In the genomic region with DNA sequence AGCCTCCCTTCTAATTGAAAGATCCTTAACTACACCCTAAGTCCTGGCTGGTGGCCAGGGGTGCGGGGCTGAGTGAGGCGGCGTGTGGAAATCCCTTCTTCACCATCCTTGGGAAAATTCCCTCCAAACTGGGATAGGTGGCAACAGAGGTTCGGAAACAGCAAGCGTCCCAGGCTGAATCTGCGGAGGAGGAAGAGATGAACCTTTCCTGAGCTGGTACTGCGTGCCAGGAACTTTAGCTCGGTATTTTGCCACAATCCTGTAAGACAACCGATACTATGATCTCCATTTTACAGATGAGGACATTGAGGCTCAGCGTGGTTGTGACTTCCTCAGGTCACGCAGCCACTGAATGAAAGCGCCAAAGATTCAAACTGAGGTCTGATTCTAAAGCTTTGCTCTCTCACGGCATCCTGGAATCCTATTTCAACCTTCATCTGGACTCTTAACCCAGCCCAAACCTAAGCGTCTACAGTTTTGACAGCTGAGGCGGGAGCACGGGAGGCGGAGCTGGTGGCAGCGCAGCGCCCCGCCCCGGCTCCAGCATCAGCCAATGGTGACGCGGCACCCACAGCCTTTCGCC, we compare ENCODE assay signal across 8 cellular contexts. TPM values are rescaled to one million over a fixed set of nuclear protein-coding genes. Genes with fewer than 3 reads are reported as not detected.
DNase-seq lines count a peak whose midpoint lies in the region; ATAC-seq and TF ChIP-seq lines count a peak whose summit lies in the region.

No MANE protein-coding gene starts in this region.

- WGBS in right cardiac atrium, result 6% methylated on average over 24 of the region's 24 CpGs

- H3K9me3 ChIP-seq in BE2C (no peaks in the 10 kb centered on the region), right cardiac atrium (ENCODE audit: control insufficient read depth, low read length) (no peaks in the 10 kb centered on the region)

- peaks cover 24% of the 10 kb centered on the region for H3K36me3 Mint-ChIP-seq in activated CD8-positive, alpha-beta T cell treated with anti-CD3 and anti-CD28 coated beads for 36 hours (ENCODE audit: low read depth)
- H3K36me3 Mint-ChIP-seq in stimulated activated memory B cell treated with anti-CD40 and anti-IgM and Interleukin-4, amounts not matched to agents 10 μg/mL and 1 μg/mL and 100 μg/mL, for 72 hours, result peaks cover 38% of the 10 kb centered on the region

- H3K36me3 ChIP-seq in BE2C, result no peaks in the 10 kb centered on the region

- POLR2A ChIA-PET in activated CD8-positive, alpha-beta T cell treated with anti-CD3 and anti-CD28 coated beads for 36 hours (lab: Charles Lee), result interaction anchor here (0.6 to 1.3 kb wide), 6 partner anchors 16 to 152 kb away, joined by 3 to 4 read pairs (median 3); no protein-coding TSS in a partner anchor

- no peaks in the 10 kb centered on the region for H3K27me3 Mint-ChIP-seq in activated CD8-positive, alpha-beta T cell treated with anti-CD3 and anti-CD28 coated beads for 36 hours
- no peaks in the 10 kb centered on the region for H3K27me3 Mint-ChIP-seq in stimulated activated memory B cell treated with anti-CD40 and anti-IgM and Interleukin-4, amounts not matched to agents 10 μg/mL and 1 μg/mL and 100 μg/mL, for 72 hours

- H3K9me3 Mint-ChIP-seq in activated CD8-positive, alpha-beta T cell treated with anti-CD3 and anti-CD28 coated beads for 36 hours, result no peaks in the 10 kb centered on the region
- H3K9me3 Mint-ChIP-seq in stimulated activated memory B cell treated with anti-CD40 and anti-IgM and Interleukin-4, amounts not matched to agents 10 μg/mL and 1 μg/mL and 100 μg/mL, for 72 hours, result no peaks in the 10 kb centered on the region

- DNase-seq in BE2C (no peak), right cardiac atrium (peak; percentile 45 to 70 (median 61)), HT-29 (ENCODE audit: low spot score) (no peak)
- DNase-seq in activated CD8-positive, alpha-beta T cell treated with anti-CD3 and anti-CD28 coated beads for 36 hours, result no peak
- no peak for DNase-seq in stimulated activated CD4-positive, alpha-beta T cell treated with anti-CD3 and anti-CD28 coated beads, Interleukin-4, amount 100 ng/mL, for 4 hours

- H3K4me1 ChIP-seq in BE2C (no peaks in the 10 kb centered on the region), right cardiac atrium (ENCODE audit: control insufficient read depth, insufficient read depth, low read length) (no peaks in the 10 kb centered on the region)

- peaks cover 37% of the 10 kb centered on the region for H3K4me1 Mint-ChIP-seq in activated CD8-positive, alpha-beta T cell treated with anti-CD3 and anti-CD28 coated beads for 36 hours (ENCODE audit: low read depth)
- H3K4me1 Mint-ChIP-seq in stimulated activated memory B cell treated with anti-CD40 and anti-IgM and Interleukin-4, amounts not matched to agents 10 μg/mL and 1 μg/mL and 100 μg/mL, for 72 hours, result peaks cover 67% of the 10 kb centered on the region

- ATAC-seq in GM21723 (IDR thresholded peaks at IDR 0.05; ENCODE audit: unreplicated experiment) (peak; percentile 3), right cardiac atrium (no peak), GM18907 (IDR thresholded peaks at IDR 0.05; ENCODE audit: unreplicated experiment) (no peak)
- peak; percentile 0 for ATAC-seq in activated CD8-positive, alpha-beta T cell treated with anti-CD3 and anti-CD28 coated beads for 36 hours
- ATAC-seq in stimulated activated memory B cell treated with anti-CD40 and anti-IgM and Interleukin-4, amounts not matched to agents 10 μg/mL and 1 μg/mL and 100 μg/mL, for 72 hours, result no peak

- H3K27ac Mint-ChIP-seq in activated CD8-positive, alpha-beta T cell treated with anti-CD3 and anti-CD28 coated beads for 36 hours, result peak overlapping the region; percentile 94
- peak overlapping the region; percentile 90 for H3K27ac Mint-ChIP-seq in stimulated activated memory B cell treated with anti-CD40 and anti-IgM and Interleukin-4, amounts not matched to agents 10 μg/mL and 1 μg/mL and 100 μg/mL, for 72 hours

- CTCF ChIA-PET in activated CD8-positive, alpha-beta T cell treated with anti-CD3 and anti-CD28 coated beads for 36 hours (lab: Charles Lee), result interaction anchor here (0.7 to 2.4 kb wide), 10 partner anchors 10 to 386 kb away, joined by 3 to 18 read pairs (median 4); a partner anchor contains a TSS

- H3K27me3 ChIP-seq in BE2C, result no peaks in the 10 kb centered on the region
- H3K27me3 ChIP-seq in right cardiac atrium (ENCODE audit: control insufficient read depth, insufficient read depth), result no peaks in the 10 kb centered on the region

- TF ChIP-seq CTCF in BE2C (IDR thresholded peaks at IDR 0.05; ENCODE audit: low read depth, low read length), result no peak
- TF ChIP-seq CTCF in activated CD8-positive, alpha-beta T cell treated with anti-CD3 and anti-CD28 coated beads for 36 hours (IDR thresholded peaks at IDR 0.05), result no peak

- peak overlapping the region; percentile 50 for H3K27ac ChIP-seq in right cardiac atrium (ENCODE audit: low read length)

- peak overlapping the region; percentile 82 for H3K4me3 Mint-ChIP-seq in activated CD8-positive, alpha-beta T cell treated with anti-CD3 and anti-CD28 coated beads for 36 hours
- peak overlapping the region; percentile 82 for H3K4me3 Mint-ChIP-seq in stimulated activated memory B cell treated with anti-CD40 and anti-IgM and Interleukin-4, amounts not matched to agents 10 μg/mL and 1 μg/mL and 100 μg/mL, for 72 hours

- H3K4me3 ChIP-seq in BE2C (ENCODE audit: low read depth, low read length) (peak overlapping the region; percentile 58), right cardiac atrium (ENCODE audit: low read length) (peak overlapping the region; percentile 48)

- intact Hi-C loops in activated CD8-positive, alpha-beta T cell treated with anti-CD3 and anti-CD28 coated beads for 36 hours (cut with micrococcal nuclease), result loop anchor here (5.0 to 10.0 kb wide), 4 partner anchors 44 to 717 kb away; a partner anchor contains a TSS
- intact Hi-C loops in right cardiac atrium (cut with DNase I), result no loop called here

RNA-seq across cellular contexts. Expression of a gene that starts 0.6 kb away (rescaled TPM):
- polyA plus RNA-seq in BE2C (2012; ENCODE audit: insufficient read depth, insufficient read length, low read depth), result 13.3 TPM
- total RNA-seq in activated CD8-positive, alpha-beta T cell treated with anti-CD3 and anti-CD28 coated beads for 36 hours, result 10 to 100 TPM; 86.4 to 94.4 TPM
- total RNA-seq in right cardiac atrium, result 10 to 100 TPM; 31.7 to 35.7 (median 33.9) TPM
- polyA plus RNA-seq in right cardiac atrium, result 10.0 TPM
- total RNA-seq in HT-29 (2014; rRNA removed; shearing (Covaris generic)), result 3.5 and 5.2 TPM in 2 replicates

RNA-seq across cellular contexts. Expression of a gene that starts 47.9 kb away (rescaled TPM):
- not detected for polyA plus RNA-seq in BE2C (2012; ENCODE audit: insufficient read depth, insufficient read length, low read depth)
- total RNA-seq in activated CD8-positive, alpha-beta T cell treated with anti-CD3 and anti-CD28 coated beads for 36 hours, result 1 to 10 TPM; 1.1 to 1.6 TPM
- total RNA-seq in right cardiac atrium, result 1 to 10 TPM in 2 of 4 donors, under 1 TPM in 2; 0.74 to 1.5 (median 1.1) TPM
- 0.52 TPM for polyA plus RNA-seq in right cardiac atrium
- total RNA-seq in HT-29 (2014; rRNA removed; shearing (Covaris generic)), result not detected in 2 replicates

Comparison
In these comparisons a context has a peak if more than half of its experiments do, and no peak if none do; other contexts are left out.
1. DNase-seq: peak in right cardiac atrium (3 of 3); none in BE2C (single experiment), activated CD8-positive, alpha-beta T cell treated with anti-CD3 and anti-CD28 coated beads for 36 hours (single experiment), HT-29 (single experiment) and stimulated activated CD4-positive, alpha-beta T cell treated with anti-CD3 and anti-CD28 coated beads, Interleukin-4, amount 100 ng/mL, for 4 hours (0 of 2).
2. ATAC-seq: peak in GM21723 (single experiment) and activated CD8-positive, alpha-beta T cell treated with anti-CD3 and anti-CD28 coated beads for 36 hours (single experiment); none in right cardiac atrium (0 of 2), stimulated activated memory B cell treated with anti-CD40 and anti-IgM and Interleukin-4, amounts not matched to agents 10 μg/mL and 1 μg/mL and 100 μg/mL, for 72 hours (single experiment) and GM18907 (single experiment).